20 cellular contexts compared by ENCODE assay signal in genomic region chr14:27929823-27930347, GRCh38.
"Had no signal": no experiment of that assay in that cellular context is flagged by ENCODE, and none has a peak within 500 bp of the region (broad histone marks: within the 10 kb centered on the region; RNA-seq: fewer than 3 reads in every experiment).

No MANE protein-coding gene starts in this region.

- H3K9me3 ChIP-seq: sigmoid colon, transverse colon, uterus had no signal

- H3K27ac Mint-ChIP-seq: activated naive CD4-positive, alpha-beta T cell treated with anti-CD3 and anti-CD28 coated beads, Interleukin-2, amount 50 U/mL, for 24 hours; dendritic cell treated with granulocyte-macrophage colony-stimulating factor and Interleukin-4, amounts not matched to agents 40 ng/mL and 50 ng/mL, for 4 days; memory B cell; nephron; progenitor cell of endocrine pancreas; stimulated activated memory B cell treated with anti-CD40 and anti-IgM and Interleukin-4, amounts not matched to agents 10 μg/mL and 1 μg/mL and 100 μg/mL, for 72 hours had no signal

- H3K4me1 Mint-ChIP-seq: activated naive CD4-positive, alpha-beta T cell treated with anti-CD3 and anti-CD28 coated beads, Interleukin-2, amount 50 U/mL, for 24 hours; memory B cell; nephron; stimulated activated memory B cell treated with anti-CD40 and anti-IgM and Interleukin-4, amounts not matched to agents 10 μg/mL and 1 μg/mL and 100 μg/mL, for 72 hours had no signal

- H3K4me1 ChIP-seq: foreskin keratinocyte, sigmoid colon, transverse colon, uterus had no signal

- H3K4me3 ChIP-seq: sigmoid colon, smooth muscle cell, transverse colon, uterus had no signal

- H3K4me2 ChIP-seq: smooth muscle cell had no signal

- H3K36me3 Mint-ChIP-seq: activated naive CD4-positive, alpha-beta T cell treated with anti-CD3 and anti-CD28 coated beads, Interleukin-2, amount 50 U/mL, for 24 hours; memory B cell; stimulated activated memory B cell treated with anti-CD40 and anti-IgM and Interleukin-4, amounts not matched to agents 10 μg/mL and 1 μg/mL and 100 μg/mL, for 72 hours had no signal

- H3K36me3 ChIP-seq: brain microvascular endothelial cell, sigmoid colon, transverse colon, uterus had no signal

- H3K27ac ChIP-seq: brain microvascular endothelial cell, foreskin keratinocyte, sigmoid colon, transverse colon, uterus had no signal

- H3K4me3 Mint-ChIP-seq: activated naive CD4-positive, alpha-beta T cell treated with anti-CD3 and anti-CD28 coated beads, Interleukin-2, amount 50 U/mL, for 24 hours; dendritic cell treated with granulocyte-macrophage colony-stimulating factor and Interleukin-4, amounts not matched to agents 40 ng/mL and 50 ng/mL, for 4 days; memory B cell; nephron; stimulated activated memory B cell treated with anti-CD40 and anti-IgM and Interleukin-4, amounts not matched to agents 10 μg/mL and 1 μg/mL and 100 μg/mL, for 72 hours had no signal

- H3K9me3 Mint-ChIP-seq: dendritic cell treated with granulocyte-macrophage colony-stimulating factor and Interleukin-4, amounts not matched to agents 40 ng/mL and 50 ng/mL, for 4 days; nephron had no signal

- H3K27me3 Mint-ChIP-seq: activated naive CD4-positive, alpha-beta T cell treated with anti-CD3 and anti-CD28 coated beads, Interleukin-2, amount 50 U/mL, for 24 hours; dendritic cell treated with granulocyte-macrophage colony-stimulating factor and Interleukin-4, amounts not matched to agents 40 ng/mL and 50 ng/mL, for 4 days; memory B cell; progenitor cell of endocrine pancreas; stimulated activated memory B cell treated with anti-CD40 and anti-IgM and Interleukin-4, amounts not matched to agents 10 μg/mL and 1 μg/mL and 100 μg/mL, for 72 hours had no signal

- H3K27me3 ChIP-seq: brain microvascular endothelial cell, foreskin keratinocyte, sigmoid colon, transverse colon, uterus had no signal

- DNase-seq: activated gamma-delta T cell treated with Interleukin-2 at 50 U/mL for 16 hours; activated T-cell treated with anti-CD3 and anti-CD28 coated beads, Interleukin-2, amount 50 U/mL, for 1 hour; aorta; brain microvascular endothelial cell; caudate nucleus; effector CD4-positive, alpha-beta T cell; foreskin keratinocyte; left colon; retina; sigmoid colon; stimulated activated CD4-positive, alpha-beta T cell treated with anti-CD3 and anti-CD28 coated beads, Interleukin-15, amount 100 ng/mL, for 24 hours; transverse colon; uterus had no signal
